8 cellular contexts compared by ENCODE assay signal in genomic region chr20:48283470-48284110, GRCh38.
DNase-seq lines count a peak whose midpoint lies in the region; ATAC-seq and TF ChIP-seq lines count a peak whose summit lies in the region.

No MANE protein-coding gene starts in this region.

- peaks cover 55% of the 10 kb centered on the region for H3K4me1 Mint-ChIP-seq in Calu3 (ENCODE audit: low read depth, unreplicated experiment)

- no peaks in the 10 kb centered on the region for H3K27me3 Mint-ChIP-seq in Calu3 (ENCODE audit: unreplicated experiment)

- H3K9me3 Mint-ChIP-seq in Calu3 (ENCODE audit: low read depth, unreplicated experiment) = peaks cover 5% of the 10 kb centered on the region

- ATAC-seq in HG03095 (IDR thresholded peaks at IDR 0.05; ENCODE audit: unreplicated experiment) = no peak

- peak overlapping the region; percentile 51 for H3K27ac Mint-ChIP-seq in Calu3 (ENCODE audit: unreplicated experiment)

- BruUV-seq in Calu3 (replicated peaks; lab: Mats Ljungman, UMichigan) = no TSS peak

- TF ChIP-seq CTCF in Calu3 (IDR thresholded peaks at IDR 0.05; ENCODE audit: unreplicated experiment) (no peak), GM10248 (IDR thresholded peaks at IDR 0.05; ENCODE audit: control extremely low read depth, extremely low read depth, low read depth, missing control alignments) (no peak)

- intact Hi-C loops in Calu3 (cut with micrococcal nuclease; ENCODE audit: unreplicated experiment) = loop anchor here (10.0 kb wide), 1 partner anchor 99 kb away; no protein-coding TSS in a partner anchor

- H3K4me3 Mint-ChIP-seq in Calu3 (ENCODE audit: low read depth, unreplicated experiment) = peak overlapping the region; percentile 2

- POLR2A ChIA-PET in GM10248 (lab: Yijun Ruan, JAX) = no interaction called here

- peaks cover 11% of the 10 kb centered on the region for H3K36me3 Mint-ChIP-seq in Calu3 (ENCODE audit: insufficient read depth, unreplicated experiment)

- CTCF ChIA-PET in Calu3 (lab: Charles Lee) = interaction anchor here (0.6 to 1.5 kb wide), 5 partner anchors 12 to 1403 kb away, joined by 3 read pairs; no protein-coding TSS in a partner anchor
- CTCF ChIA-PET in GM10248 (lab: Yijun Ruan, JAX) = interaction anchor here (1.3 kb wide), 2 partner anchors 10 to 559 kb away, joined by 3 to 4 read pairs; no protein-coding TSS in a partner anchor

- DNase-seq in Calu3 (peak; percentile 91), RPMI8226 (peak; percentile 51), fibroblast of peridontal ligament (ENCODE audit: extremely low read depth) (peak; percentile 50), nucleus accumbens (lab: John Stamatoyannopoulos, UW) (peak in 55 of 56 donors; percentile 12 to 91 (median 76)), RKO (ENCODE audit: low spot score) (no peak), SKM-1 (lab: John Stamatoyannopoulos, UW; ENCODE audit: unreplicated experiment) (no peak), GM10248 (ENCODE audit: extremely low spot score) (no peak)

Comparison
In these comparisons a context has a peak if more than half of its experiments do, and no peak if none do; other contexts are left out.
1. DNase-seq: peak in Calu3 (single experiment), RPMI8226 (single experiment), fibroblast of peridontal ligament (single experiment) and nucleus accumbens (55 of 56); none in RKO (single experiment), SKM-1 (single experiment) and GM10248 (single experiment).